In the genomic region with DNA sequence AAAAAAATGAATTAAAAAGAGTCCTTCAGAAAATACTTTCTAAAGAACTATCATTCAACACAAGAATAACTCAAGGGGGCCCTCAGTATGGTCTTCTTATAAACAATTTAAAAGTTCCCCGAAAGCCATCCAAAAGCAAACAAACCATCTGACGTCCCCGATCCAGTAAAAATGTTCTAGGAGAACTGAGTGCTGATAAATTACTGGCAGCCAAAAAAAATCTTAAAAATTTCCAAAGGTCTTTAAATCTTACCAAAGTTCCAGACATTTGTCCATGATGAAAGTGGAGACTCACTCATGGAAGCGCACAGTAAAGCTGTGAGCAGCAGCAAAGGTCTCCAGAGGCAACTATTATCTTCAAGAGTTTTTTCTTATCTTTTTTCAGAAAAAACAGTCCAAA, we compare ENCODE assay signal across 17 cellular contexts.
DNase-seq lines count a peak whose midpoint lies in the region; ATAC-seq, FAIRE-seq and TF ChIP-seq lines count a peak whose summit lies in the region.
"Had no signal": no experiment of that assay in that cellular context is flagged by ENCODE, and none has a peak within 500 bp of the region (broad histone marks: within the 10 kb centered on the region; RNA-seq: fewer than 3 reads in every experiment).

No MANE protein-coding gene starts in this region.

- peak; percentile 33 for TF ChIP-seq EP300 in esophagus muscularis mucosa (IDR thresholded peaks at IDR 0.05)

- POLR2A ChIA-PET in IMR-90 (lab: Charles Lee; ENCODE audit: unreplicated experiment) = no interaction called here

- intact Hi-C loops in IMR-90 (cut with micrococcal nuclease) = loop anchor here (5.0 kb wide), 1 partner anchor 226 kb away; no protein-coding TSS in a partner anchor
- intact Hi-C loops in esophagus muscularis mucosa (cut with DNase I) = no loop called here

- DNase-seq in IMR-90 (no peak), esophagus muscularis mucosa (ENCODE audit: extremely low spot score) (no peak), mesothelial cell of epicardium (ENCODE audit: low spot score in 2 of 2, unreplicated experiment in 2 of 2) (peak in 1 of 2 experiments; percentile 9), GM19239 (ENCODE audit: insufficient read length, low spot score) (no peak), NCI-H1436 (lab: John Stamatoyannopoulos, UW) (no peak)
- DNase-seq: activated CD4-positive, alpha-beta T cell treated with anti-CD3 and anti-CD28 coated beads for 1 hour; activated T-cell treated with anti-CD3 and anti-CD28 coated beads for 4 hours; NCI-H187; NCI-H446; posterior cingulate gyrus; SJCRH30 had no signal

- peaks cover 49% of the 10 kb centered on the region for H3K4me1 Mint-ChIP-seq in mesothelial cell of epicardium
- H3K4me1 Mint-ChIP-seq: activated naive CD4-positive, alpha-beta T cell treated with anti-CD3 and anti-CD28 coated beads, Interleukin-2, amount 50 U/mL, for 24 hours had no signal

- 0 out of 4 replicates have a peak overlapping the region, but pooled peaks of 1 of the 2 experiments have one; percentile 2 for H4K8ac ChIP-seq in IMR-90 (ENCODE audit: low read depth in 2 of 2, low read length in 2 of 2)

- H3K27me3 Mint-ChIP-seq in mesothelial cell of epicardium (ENCODE audit: low read depth) = no peaks in the 10 kb centered on the region

- no peak overlapping the region for H2AK9ac ChIP-seq in IMR-90 (replicated peaks; ENCODE audit: low read depth, low read length, poor library complexity)

- 0 out of 2 replicates have a peak overlapping the region, but pooled peaks have one; percentile 61 for H3K4ac ChIP-seq in IMR-90 (ENCODE audit: low read depth, low read length)

- BruUV-seq in IMR-90 (replicated peaks; lab: Mats Ljungman, UMichigan) = no TSS peak

- no peak overlapping the region for H2BK15ac ChIP-seq in IMR-90 (ENCODE audit: low read depth, low read length)

- H3K9me3 ChIP-seq in IMR-90 (ENCODE audit: control insufficient read depth, insufficient read depth, low read length) (no peaks in the 10 kb centered on the region), esophagus muscularis mucosa (no peaks in the 10 kb centered on the region), stomach smooth muscle (ENCODE audit: control insufficient read depth in 2 of 2, low read length in 2 of 2) (no peaks in the 10 kb centered on the region)
- H3K9me3 ChIP-seq: SJCRH30 had no signal

- TF ChIP-seq POLR2A in IMR-90 (IDR thresholded peaks at IDR 0.05; ENCODE audit: low read depth, low read length) = no peak
- TF ChIP-seq POLR2A in esophagus muscularis mucosa (IDR thresholded peaks at IDR 0.05; ENCODE audit: low read depth) = no peak

- no peak overlapping the region for H3K4me3 Mint-ChIP-seq in mesothelial cell of epicardium
- H3K4me3 Mint-ChIP-seq: activated naive CD4-positive, alpha-beta T cell treated with anti-CD3 and anti-CD28 coated beads, Interleukin-2, amount 50 U/mL, for 24 hours had no signal

- CTCF ChIA-PET in IMR-90 (lab: Yijun Ruan, JAX) = interaction anchor here (0.8 to 1.4 kb wide), 2 partner anchors 158 to 223 kb away, joined by 3 read pairs; no protein-coding TSS in a partner anchor

- ATAC-seq in IMR-90 (ENCODE audit: low read depth) (no peak; the same call in 1 of the 2 replicates), HG03196 (IDR thresholded peaks at IDR 0.05; ENCODE audit: unreplicated experiment) (no peak), HG03439 (IDR thresholded peaks at IDR 0.05; ENCODE audit: unreplicated experiment) (no peak)

- H3K14ac ChIP-seq in IMR-90 (replicated peaks; ENCODE audit: low read depth, low read length) = no peak overlapping the region

- H3K27ac Mint-ChIP-seq in mesothelial cell of epicardium = peak overlapping the region; percentile 86
- H3K27ac Mint-ChIP-seq: activated naive CD4-positive, alpha-beta T cell treated with anti-CD3 and anti-CD28 coated beads, Interleukin-2, amount 50 U/mL, for 24 hours had no signal

- no peak overlapping the region for H3K9ac ChIP-seq in IMR-90 (ENCODE audit: low read depth, low read length)
- H3K9ac ChIP-seq in stomach smooth muscle (ENCODE audit: low read length in 2 of 2) = peak overlapping the region; percentile 42 to 43

- no peak overlapping the region for H3K4me3 ChIP-seq in IMR-90 (ENCODE audit: insufficient read depth, low read depth, low read length)
- H3K4me3 ChIP-seq in esophagus muscularis mucosa = no peak overlapping the region
- peak overlapping the region in 1 of 2 donors; percentile 52 for H3K4me3 ChIP-seq in stomach smooth muscle (ENCODE audit: low read length in 2 of 2)
- H3K4me3 ChIP-seq: GM12878, SJCRH30 had no signal

- no peak overlapping the region for H3K4me2 ChIP-seq in IMR-90 (ENCODE audit: low read depth, low read length)

- no peaks in the 10 kb centered on the region for H3K27me3 ChIP-seq in IMR-90 (ENCODE audit: control insufficient read depth, insufficient read depth, low read length)
- no peaks in the 10 kb centered on the region for H3K27me3 ChIP-seq in esophagus muscularis mucosa
- no peaks in the 10 kb centered on the region for H3K27me3 ChIP-seq in stomach smooth muscle (ENCODE audit: control insufficient read depth in 1 of 2, insufficient read depth in 2 of 2, low read length in 2 of 2)
- H3K27me3 ChIP-seq: SJCRH30 had no signal

- dilution Hi-C loops in IMR-90 (cut with HindIII; ENCODE audit: low sequenced_read_pairs, unreplicated experiment) = no loop called here

- H2AFZ ChIP-seq in IMR-90 (replicated peaks; ENCODE audit: low read length, poor library complexity) = no peak overlapping the region

- no peak overlapping the region for H2BK20ac ChIP-seq in IMR-90 (ENCODE audit: low read depth, low read length)

- peak overlapping the region; percentile 81 for H2BK5ac ChIP-seq in IMR-90 (ENCODE audit: low read depth, low read length, poor library complexity, severe bottlenecking)

- H3K9me3 Mint-ChIP-seq in mesothelial cell of epicardium = no peaks in the 10 kb centered on the region
- H3K9me3 Mint-ChIP-seq: activated naive CD4-positive, alpha-beta T cell treated with anti-CD3 and anti-CD28 coated beads, Interleukin-2, amount 50 U/mL, for 24 hours had no signal

- peaks cover 26% of the 10 kb centered on the region for H3K9me1 ChIP-seq in IMR-90 (ENCODE audit: insufficient read depth, low read length)

- H3K18ac ChIP-seq in IMR-90 (ENCODE audit: low read depth, low read length) = no peak overlapping the region; the same call in 1 of the 2 replicates

- H3K27ac ChIP-seq in IMR-90 (ENCODE audit: insufficient read depth, low read length) (peak overlapping the region; percentile 85; the same call in 1 of the 2 replicates), esophagus muscularis mucosa (replicated peaks in 1 of 4) (peak overlapping the region; percentile 92 to 95 (median 92)), stomach smooth muscle (ENCODE audit: low read length) (peak overlapping the region; percentile 88)
- H3K27ac ChIP-seq: SJCRH30 had no signal

- FAIRE-seq in GM19239 (lab: Jason Lieb, UNC) = no peak
- FAIRE-seq: GM12878, islet of Langerhans had no signal

- no peak for TF ChIP-seq RAD21 in IMR-90 (IDR thresholded peaks at IDR 0.05; ENCODE audit: low read length)

- H2AK5ac ChIP-seq in IMR-90 (ENCODE audit: low read depth, low read length) = no peak overlapping the region

- peaks cover 5% of the 10 kb centered on the region for H3K36me3 ChIP-seq in IMR-90 (ENCODE audit: control insufficient read depth, insufficient read depth, low read length)
- H3K36me3 ChIP-seq in esophagus muscularis mucosa = no peaks in the 10 kb centered on the region
- peaks cover 0 to 2% of the 10 kb centered on the region in 2 donors for H3K36me3 ChIP-seq in stomach smooth muscle (ENCODE audit: control insufficient read depth in 2 of 2, insufficient read depth in 2 of 2, low read length in 2 of 2)

- TF ChIP-seq CTCF in IMR-90 (conservative IDR thresholded peaks at IDR 0.05; ENCODE audit: low read depth, low read length) = no peak
- no peak for TF ChIP-seq CTCF in esophagus muscularis mucosa (IDR thresholded peaks at IDR 0.05)
- TF ChIP-seq CTCF in mesothelial cell of epicardium (IDR thresholded peaks at IDR 0.05; ENCODE audit: unreplicated experiment) = no peak

- no peak overlapping the region for H3K56ac ChIP-seq in IMR-90 (ENCODE audit: extremely low read depth, insufficient read depth, low read length)

- no CpG with 5 or more reads among the region's 4 CpGs for WGBS in IMR-90 (ENCODE audit: extremely low coverage in 2 of 2, insufficient read length in 1 of 2), 2 experiments
- WGBS in esophagus muscularis mucosa = 25% methylated on average over 4 of the region's 4 CpGs

- peak overlapping the region; percentile 72; the same call in 1 of the 2 replicates for H3K23ac ChIP-seq in IMR-90 (ENCODE audit: low read depth, low read length)

- peaks cover 22% of the 10 kb centered on the region for H3K4me1 ChIP-seq in IMR-90 (ENCODE audit: control insufficient read depth, insufficient read depth, low read length)
- peaks cover 52 to 92% (median 86%) of the 10 kb centered on the region in 4 donors for H3K4me1 ChIP-seq in esophagus muscularis mucosa
- peaks cover 45% of the 10 kb centered on the region for H3K4me1 ChIP-seq in stomach smooth muscle (ENCODE audit: control insufficient read depth, insufficient read depth, low read length)

- no peak overlapping the region for H4K91ac ChIP-seq in IMR-90 (ENCODE audit: insufficient read depth, low read depth, low read length)

- H4K20me1 ChIP-seq in IMR-90 (ENCODE audit: insufficient read depth, low read length) = peaks cover 72% of the 10 kb centered on the region

- no peaks in the 10 kb centered on the region for H3K36me3 Mint-ChIP-seq in mesothelial cell of epicardium
- H3K36me3 Mint-ChIP-seq: activated naive CD4-positive, alpha-beta T cell treated with anti-CD3 and anti-CD28 coated beads, Interleukin-2, amount 50 U/mL, for 24 hours had no signal

- no peak overlapping the region for H4K5ac ChIP-seq in IMR-90 (ENCODE audit: low read depth, low read length)

- in situ Hi-C loops in IMR-90 (cut with MboI; ENCODE audit: low sequenced_read_pairs) = no loop called here

- H3K79me1 ChIP-seq in IMR-90 (ENCODE audit: low read depth in 1 of 2, low read length in 2 of 2) = peaks cover 24 to 68% of the 10 kb centered on the region in 2 experiments

- H2BK120ac ChIP-seq in IMR-90 (ENCODE audit: low read depth, low read length) = no peak overlapping the region

TF ChIP-seq in IMR-90, 13 proteins besides CTCF, POLR2A, EP300 and RAD21 (continues in another document):
- TF ChIP-seq BHLHE40 (IDR thresholded peaks at IDR 0.05; ENCODE audit: low read depth, low read length) (no peak), CEBPB (IDR thresholded peaks at IDR 0.05; ENCODE audit: low read depth, low read length) (no peak)
- TF ChIP-seq, protein P1, sequence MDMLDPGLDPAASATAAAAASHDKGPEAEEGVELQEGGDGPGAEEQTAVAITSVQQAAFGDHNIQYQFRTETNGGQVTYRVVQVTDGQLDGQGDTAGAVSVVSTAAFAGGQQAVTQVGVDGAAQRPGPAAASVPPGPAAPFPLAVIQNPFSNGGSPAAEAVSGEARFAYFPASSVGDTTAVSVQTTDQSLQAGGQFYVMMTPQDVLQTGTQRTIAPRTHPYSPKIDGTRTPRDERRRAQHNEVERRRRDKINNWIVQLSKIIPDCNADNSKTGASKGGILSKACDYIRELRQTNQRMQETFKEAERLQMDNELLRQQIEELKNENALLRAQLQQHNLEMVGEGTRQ (IDR thresholded peaks at IDR 0.05; ENCODE audit: low read depth, low read length) = no peak
